In genomic region chr9:111131219-111131618, GRCh38 we compare ENCODE assay signal across 24 cellular contexts.
"Had no signal": no experiment of that assay in that cellular context is flagged by ENCODE, and none has a peak within 500 bp of the region (broad histone marks: within the 10 kb centered on the region; RNA-seq: fewer than 3 reads in every experiment).

No MANE protein-coding gene starts in this region.

- H3K27me3 ChIP-seq: ascending aorta, body of pancreas had no signal

- H3K4me3 Mint-ChIP-seq: activated CD8-positive, alpha-beta T cell treated with anti-CD3 and anti-CD28 coated beads, Interleukin-2, amount 10 ng/mL, durations not matched to agents 7 days and 5 days; activated naive CD4-positive, alpha-beta T cell treated with anti-CD3 and anti-CD28 coated beads, Interleukin-2, amount 50 U/mL, for 24 hours; IgD-negative memory B cell; T-helper 1 cell treated with Interleukin-12 subunit alpha and Interleukin-12 subunit beta and Interleukin-4 antibody, amounts not matched to agents 30 μg/mL and 1 μg/mL, for 36 hours; WTC11 had no signal

- H3K27ac ChIP-seq: ascending aorta, body of pancreas, PC-9 had no signal

- DNase-seq: activated CD4-positive, alpha-beta T cell treated with anti-CD3 and anti-CD28 coated beads for 48 hours; activated CD4-positive, alpha-beta T cell treated with anti-CD3 and anti-CD28 coated beads, Interleukin-2, amount 50 U/mL, for 4 hours; activated CD4-positive, CD25-positive, alpha-beta regulatory T cell treated with anti-CD3 and anti-CD28 coated beads, Interleukin-2, amount 50 U/mL, for 72 hours; activated CD8-positive, alpha-beta memory T cell treated with anti-CD3 and anti-CD28 coated beads, Interleukin-2, amount 50 U/mL, for 48 hours; activated CD8-positive, alpha-beta T cell treated with anti-CD3 and anti-CD28 coated beads, Interleukin-2, amount 10 ng/mL, durations not matched to agents 7 days and 5 days; activated effector memory CD4-positive, alpha-beta T cell treated with Interleukin-2 at 50 U/mL for 16 hours; activated naive CD4-positive, alpha-beta T cell; activated T-cell treated with anti-CD3 and anti-CD28 coated beads, Interleukin-2, amount 50 U/mL, for 1 hour; amniotic stem cell; body of pancreas; KG1; NCI-H1105 treated with DMSO at 0.1 percent for 48 hours; NCI-H1436 treated with DMSO at 0.1 percent for 48 hours; NCI-H187; NCI-H2081; NCI-H524; PC-9; SHP77 treated with DMSO at 0.1 percent for 48 hours had no signal

- H3K36me3 Mint-ChIP-seq: activated naive CD4-positive, alpha-beta T cell treated with anti-CD3 and anti-CD28 coated beads, Interleukin-2, amount 50 U/mL, for 24 hours; IgD-negative memory B cell; WTC11 had no signal

- H3K4me1 Mint-ChIP-seq: activated naive CD4-positive, alpha-beta T cell treated with anti-CD3 and anti-CD28 coated beads, Interleukin-2, amount 50 U/mL, for 24 hours; IgD-negative memory B cell; WTC11 had no signal

- H3K9me3 ChIP-seq: body of pancreas had no signal

- H3K27ac Mint-ChIP-seq: activated CD8-positive, alpha-beta T cell treated with anti-CD3 and anti-CD28 coated beads, Interleukin-2, amount 10 ng/mL, durations not matched to agents 7 days and 5 days; activated naive CD4-positive, alpha-beta T cell treated with anti-CD3 and anti-CD28 coated beads, Interleukin-2, amount 50 U/mL, for 24 hours; IgD-negative memory B cell; T-helper 1 cell treated with Interleukin-12 subunit alpha and Interleukin-12 subunit beta and Interleukin-4 antibody, amounts not matched to agents 30 μg/mL and 1 μg/mL, for 36 hours; WTC11 had no signal

- FAIRE-seq: bronchial epithelial cell had no signal

- H3K4me2 ChIP-seq: PC-9 had no signal

- H3K4me1 ChIP-seq: ascending aorta, body of pancreas had no signal

- H3K4me3 ChIP-seq: ascending aorta, body of pancreas, PC-9 had no signal

- H3K27me3 Mint-ChIP-seq: IgD-negative memory B cell had no signal

- H2AFZ ChIP-seq: PC-9 had no signal

- H3K36me3 ChIP-seq: ascending aorta had no signal

- ATAC-seq: activated CD8-positive, alpha-beta T cell treated with anti-CD3 and anti-CD28 coated beads, Interleukin-2, amount 10 ng/mL, durations not matched to agents 7 days and 5 days; body of pancreas; WTC11 had no signal
